Comparison of ENCODE assay signal across 20 cellular contexts in genomic region chr13:97120976-97121375, GRCh38.
"Had no signal": no experiment of that assay in that cellular context is flagged by ENCODE, and none has a peak within 500 bp of the region (broad histone marks: within the 10 kb centered on the region; RNA-seq: fewer than 3 reads in every experiment).

No MANE protein-coding gene starts in this region.

- H3K27ac Mint-ChIP-seq: activated naive CD8-positive, alpha-beta T cell; activated T-helper 17 cell treated with anti-CD3 and anti-CD28 coated beads, Interleukin-2, amount 50 U/mL, for 72 hours; endodermal cell; immature natural killer cell; natural killer cell treated with Interleukin-12 subunit alpha and Interleukin-12 subunit beta and Interleukin-15 and Interleukin-18, amount 100 ng/mL, for 72 hours; progenitor cell of endocrine pancreas; T-helper 2 cell treated with Interferon-gamma antibody and Interleukin-4, amounts not matched to agents 5 μg/mL and 100 μg/mL, for 36 hours; type B pancreatic cell; WTC11 had no signal

- H3K9me3 ChIP-seq: adrenal gland, colonic mucosa, left ventricle myocardium inferior, spleen, testis, vagina had no signal

- H3K9me3 Mint-ChIP-seq: activated T-helper 17 cell treated with anti-CD3 and anti-CD28 coated beads, Interleukin-2, amount 50 U/mL, for 72 hours; endodermal cell; immature natural killer cell; natural killer cell treated with Interleukin-12 subunit alpha and Interleukin-12 subunit beta and Interleukin-15 and Interleukin-18, amount 100 ng/mL, for 72 hours; T-helper 2 cell treated with Interferon-gamma antibody and Interleukin-4, amounts not matched to agents 5 μg/mL and 100 μg/mL, for 36 hours had no signal

- ATAC-seq: natural killer cell treated with Interleukin-12 subunit alpha and Interleukin-12 subunit beta and Interleukin-15 and Interleukin-18, amount 100 ng/mL, for 72 hours; WTC11 had no signal

- H3K27me3 ChIP-seq: adrenal gland, colonic mucosa, testis, vagina had no signal

- H3K27ac ChIP-seq: adrenal gland, colonic mucosa, left ventricle myocardium inferior, spleen, testis, vagina had no signal

- H3K36me3 Mint-ChIP-seq: immature natural killer cell; natural killer cell treated with Interleukin-12 subunit alpha and Interleukin-12 subunit beta and Interleukin-15 and Interleukin-18, amount 100 ng/mL, for 72 hours; type B pancreatic cell; WTC11 had no signal

- H3K4me1 Mint-ChIP-seq: immature natural killer cell had no signal

- H3K27me3 Mint-ChIP-seq: progenitor cell of endocrine pancreas, type B pancreatic cell had no signal

- H3K36me3 ChIP-seq: adrenal gland, colonic mucosa, left ventricle myocardium inferior, spleen, vagina had no signal

- H3K4me3 ChIP-seq: adrenal gland, colonic mucosa, left ventricle myocardium inferior, spleen, testis, vagina had no signal

- H3K4me3 Mint-ChIP-seq: activated naive CD8-positive, alpha-beta T cell; activated T-helper 17 cell treated with anti-CD3 and anti-CD28 coated beads, Interleukin-2, amount 50 U/mL, for 72 hours; endodermal cell; immature natural killer cell; natural killer cell treated with Interleukin-12 subunit alpha and Interleukin-12 subunit beta and Interleukin-15 and Interleukin-18, amount 100 ng/mL, for 72 hours; T-helper 2 cell treated with Interferon-gamma antibody and Interleukin-4, amounts not matched to agents 5 μg/mL and 100 μg/mL, for 36 hours; type B pancreatic cell; WTC11 had no signal

- H3K4me1 ChIP-seq: colonic mucosa had no signal

- DNase-seq: activated T-cell treated with anti-CD3 and anti-CD28 coated beads, Interleukin-2, amount 50 U/mL, for 1 hour; adrenal gland; colonic mucosa; endodermal cell; foreskin melanocyte; immature natural killer cell; left ventricle myocardium inferior; retina; spleen; stimulated activated CD4-positive, alpha-beta T cell treated with anti-CD3 and anti-CD28 coated beads, Interleukin-4, amount 100 ng/mL, for 1 hour; stimulated activated naive CD4-positive, alpha-beta T cell; testis had no signal
